In the genomic region with DNA sequence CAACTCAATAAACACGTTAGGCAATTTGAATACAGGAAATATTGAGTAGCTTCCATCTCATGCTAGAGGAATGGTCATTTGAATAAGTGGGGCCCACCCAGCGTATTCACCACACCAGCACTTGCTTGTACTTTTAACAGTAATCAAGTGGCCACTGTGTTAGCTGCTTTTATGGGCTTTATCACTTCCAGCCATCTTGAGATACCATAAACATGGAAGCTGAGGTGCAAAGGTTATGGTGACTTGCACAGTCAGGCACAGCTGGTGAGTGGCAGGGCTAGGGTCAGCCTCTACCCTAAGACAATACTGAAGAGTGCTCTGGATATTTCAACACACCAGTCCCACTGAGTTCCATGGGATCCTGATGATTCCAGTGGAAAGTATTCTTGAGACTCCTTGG, we compare ENCODE assay signal across 1 cellular context.
A peak's percentile ranks its signal among the peaks of the same experiment; 100 is the strongest.
TF ChIP-seq lines count a peak whose summit lies in the region.

No MANE protein-coding gene starts in this region.

TF ChIP-seq in HepG2, 621 proteins besides CTCF, POLR2A, EP300 and RAD21 (continues in another document):
- TF ChIP-seq ZNF615 (CRISPR knock-in tag; IDR thresholded peaks at IDR 0.05; ENCODE audit: borderline replicate concordance) (no peak), FOXA3 (CRISPR knock-in tag; IDR thresholded peaks at IDR 0.05) (0 out of 2 replicates have a peak, but pooled peaks have one; percentile 20), RBAK (CRISPR knock-in tag; IDR thresholded peaks at IDR 0.05) (no peak), CEBPG (CRISPR knock-in tag; IDR thresholded peaks at IDR 0.05) (peak; percentile 22; the same call in 1 of the 2 replicates), SALL1 (CRISPR knock-in tag; IDR thresholded peaks at IDR 0.05) (0 out of 2 replicates have a peak, but pooled peaks have one; percentile 18), NFRKB (IDR thresholded peaks at IDR 0.05) (no peak), FOXK1 (CRISPR knock-in tag; IDR thresholded peaks at IDR 0.05; ENCODE audit: borderline replicate concordance, low read depth) (no peak), HOXA3 (CRISPR knock-in tag; IDR thresholded peaks at IDR 0.05) (peak; percentile 56), SOX6 (IDR thresholded peaks at IDR 0.05) (no peak), SOX6 (CRISPR knock-in tag; IDR thresholded peaks at IDR 0.05) (0 out of 2 replicates have a peak, but pooled peaks have one; percentile 28), TBX2 (CRISPR knock-in tag; IDR thresholded peaks at IDR 0.05; ENCODE audit: borderline replicate concordance) (no peak), FOSL2 (CRISPR knock-in tag; IDR thresholded peaks at IDR 0.05) (peak; percentile 44), NR2F6 (IDR thresholded peaks at IDR 0.05) (peak; percentile 48; the same call in 1 of the 2 replicates), NR2F6 (CRISPR knock-in tag; IDR thresholded peaks at IDR 0.05) (peak; percentile 44; the same call in 1 of the 2 replicates), PCBP2 (optimal IDR thresholded peaks at IDR 0.05; ENCODE audit: low read depth, low read length, poor library complexity, severe bottlenecking) (no peak), FIP1L1 (IDR thresholded peaks at IDR 0.05; ENCODE audit: borderline replicate concordance, insufficient read depth, low read depth, low read length) (no peak), RORA (CRISPR knock-in tag; IDR thresholded peaks at IDR 0.05) (0 out of 2 replicates have a peak, but pooled peaks have one; percentile 45), FOXA1 (IDR thresholded peaks at IDR 0.05) (no peak), FOXA1 (CRISPR knock-in tag; IDR thresholded peaks at IDR 0.05) (0 out of 2 replicates have a peak, but pooled peaks have one; percentile 7), TEAD3 (CRISPR knock-in tag; optimal IDR thresholded peaks at IDR 0.05; ENCODE audit: borderline replicate concordance) (peak; percentile 22), TCF7L2 (IDR thresholded peaks at IDR 0.05; ENCODE audit: low read depth, low read length) (no peak), MED8 (CRISPR knock-in tag; IDR thresholded peaks at IDR 0.05; ENCODE audit: insufficient replicate concordance) (no peak)
- TF ChIP-seq, protein P1, sequence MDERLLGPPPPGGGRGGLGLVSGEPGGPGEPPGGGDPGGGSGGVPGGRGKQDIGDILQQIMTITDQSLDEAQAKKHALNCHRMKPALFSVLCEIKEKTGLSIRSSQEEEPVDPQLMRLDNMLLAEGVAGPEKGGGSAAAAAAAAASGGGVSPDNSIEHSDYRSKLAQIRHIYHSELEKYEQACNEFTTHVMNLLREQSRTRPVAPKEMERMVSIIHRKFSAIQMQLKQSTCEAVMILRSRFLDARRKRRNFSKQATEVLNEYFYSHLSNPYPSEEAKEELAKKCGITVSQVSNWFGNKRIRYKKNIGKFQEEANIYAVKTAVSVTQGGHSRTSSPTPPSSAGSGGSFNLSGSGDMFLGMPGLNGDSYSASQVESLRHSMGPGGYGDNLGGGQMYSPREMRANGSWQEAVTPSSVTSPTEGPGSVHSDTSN (CRISPR knock-in tag; IDR thresholded peaks at IDR 0.05), result peak; percentile 52; the same call in 1 of the 2 replicates
- TF ChIP-seq, protein P2, sequence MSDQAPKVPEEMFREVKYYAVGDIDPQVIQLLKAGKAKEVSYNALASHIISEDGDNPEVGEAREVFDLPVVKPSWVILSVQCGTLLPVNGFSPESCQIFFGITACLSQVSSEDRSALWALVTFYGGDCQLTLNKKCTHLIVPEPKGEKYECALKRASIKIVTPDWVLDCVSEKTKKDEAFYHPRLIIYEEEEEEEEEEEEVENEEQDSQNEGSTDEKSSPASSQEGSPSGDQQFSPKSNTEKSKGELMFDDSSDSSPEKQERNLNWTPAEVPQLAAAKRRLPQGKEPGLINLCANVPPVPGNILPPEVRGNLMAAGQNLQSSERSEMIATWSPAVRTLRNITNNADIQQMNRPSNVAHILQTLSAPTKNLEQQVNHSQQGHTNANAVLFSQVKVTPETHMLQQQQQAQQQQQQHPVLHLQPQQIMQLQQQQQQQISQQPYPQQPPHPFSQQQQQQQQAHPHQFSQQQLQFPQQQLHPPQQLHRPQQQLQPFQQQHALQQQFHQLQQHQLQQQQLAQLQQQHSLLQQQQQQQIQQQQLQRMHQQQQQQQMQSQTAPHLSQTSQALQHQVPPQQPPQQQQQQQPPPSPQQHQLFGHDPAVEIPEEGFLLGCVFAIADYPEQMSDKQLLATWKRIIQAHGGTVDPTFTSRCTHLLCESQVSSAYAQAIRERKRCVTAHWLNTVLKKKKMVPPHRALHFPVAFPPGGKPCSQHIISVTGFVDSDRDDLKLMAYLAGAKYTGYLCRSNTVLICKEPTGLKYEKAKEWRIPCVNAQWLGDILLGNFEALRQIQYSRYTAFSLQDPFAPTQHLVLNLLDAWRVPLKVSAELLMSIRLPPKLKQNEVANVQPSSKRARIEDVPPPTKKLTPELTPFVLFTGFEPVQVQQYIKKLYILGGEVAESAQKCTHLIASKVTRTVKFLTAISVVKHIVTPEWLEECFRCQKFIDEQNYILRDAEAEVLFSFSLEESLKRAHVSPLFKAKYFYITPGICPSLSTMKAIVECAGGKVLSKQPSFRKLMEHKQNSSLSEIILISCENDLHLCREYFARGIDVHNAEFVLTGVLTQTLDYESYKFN (CRISPR knock-in tag; conservative IDR thresholded peaks at IDR 0.05), result peak; percentile 20; the same call in 1 of the 2 replicates
- TF ChIP-seq, protein P3, sequence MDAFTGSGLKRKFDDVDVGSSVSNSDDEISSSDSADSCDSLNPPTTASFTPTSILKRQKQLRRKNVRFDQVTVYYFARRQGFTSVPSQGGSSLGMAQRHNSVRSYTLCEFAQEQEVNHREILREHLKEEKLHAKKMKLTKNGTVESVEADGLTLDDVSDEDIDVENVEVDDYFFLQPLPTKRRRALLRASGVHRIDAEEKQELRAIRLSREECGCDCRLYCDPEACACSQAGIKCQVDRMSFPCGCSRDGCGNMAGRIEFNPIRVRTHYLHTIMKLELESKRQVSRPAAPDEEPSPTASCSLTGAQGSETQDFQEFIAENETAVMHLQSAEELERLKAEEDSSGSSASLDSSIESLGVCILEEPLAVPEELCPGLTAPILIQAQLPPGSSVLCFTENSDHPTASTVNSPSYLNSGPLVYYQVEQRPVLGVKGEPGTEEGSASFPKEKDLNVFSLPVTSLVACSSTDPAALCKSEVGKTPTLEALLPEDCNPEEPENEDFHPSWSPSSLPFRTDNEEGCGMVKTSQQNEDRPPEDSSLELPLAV (CRISPR knock-in tag; conservative IDR thresholded peaks at IDR 0.05; ENCODE audit: low read depth), result no peak
- TF ChIP-seq, protein P4, sequence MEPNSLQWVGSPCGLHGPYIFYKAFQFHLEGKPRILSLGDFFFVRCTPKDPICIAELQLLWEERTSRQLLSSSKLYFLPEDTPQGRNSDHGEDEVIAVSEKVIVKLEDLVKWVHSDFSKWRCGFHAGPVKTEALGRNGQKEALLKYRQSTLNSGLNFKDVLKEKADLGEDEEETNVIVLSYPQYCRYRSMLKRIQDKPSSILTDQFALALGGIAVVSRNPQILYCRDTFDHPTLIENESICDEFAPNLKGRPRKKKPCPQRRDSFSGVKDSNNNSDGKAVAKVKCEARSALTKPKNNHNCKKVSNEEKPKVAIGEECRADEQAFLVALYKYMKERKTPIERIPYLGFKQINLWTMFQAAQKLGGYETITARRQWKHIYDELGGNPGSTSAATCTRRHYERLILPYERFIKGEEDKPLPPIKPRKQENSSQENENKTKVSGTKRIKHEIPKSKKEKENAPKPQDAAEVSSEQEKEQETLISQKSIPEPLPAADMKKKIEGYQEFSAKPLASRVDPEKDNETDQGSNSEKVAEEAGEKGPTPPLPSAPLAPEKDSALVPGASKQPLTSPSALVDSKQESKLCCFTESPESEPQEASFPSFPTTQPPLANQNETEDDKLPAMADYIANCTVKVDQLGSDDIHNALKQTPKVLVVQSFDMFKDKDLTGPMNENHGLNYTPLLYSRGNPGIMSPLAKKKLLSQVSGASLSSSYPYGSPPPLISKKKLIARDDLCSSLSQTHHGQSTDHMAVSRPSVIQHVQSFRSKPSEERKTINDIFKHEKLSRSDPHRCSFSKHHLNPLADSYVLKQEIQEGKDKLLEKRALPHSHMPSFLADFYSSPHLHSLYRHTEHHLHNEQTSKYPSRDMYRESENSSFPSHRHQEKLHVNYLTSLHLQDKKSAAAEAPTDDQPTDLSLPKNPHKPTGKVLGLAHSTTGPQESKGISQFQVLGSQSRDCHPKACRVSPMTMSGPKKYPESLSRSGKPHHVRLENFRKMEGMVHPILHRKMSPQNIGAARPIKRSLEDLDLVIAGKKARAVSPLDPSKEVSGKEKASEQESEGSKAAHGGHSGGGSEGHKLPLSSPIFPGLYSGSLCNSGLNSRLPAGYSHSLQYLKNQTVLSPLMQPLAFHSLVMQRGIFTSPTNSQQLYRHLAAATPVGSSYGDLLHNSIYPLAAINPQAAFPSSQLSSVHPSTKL (CRISPR knock-in tag; IDR thresholded peaks at IDR 0.05), result peak; percentile 35
- TF ChIP-seq, protein P5, sequence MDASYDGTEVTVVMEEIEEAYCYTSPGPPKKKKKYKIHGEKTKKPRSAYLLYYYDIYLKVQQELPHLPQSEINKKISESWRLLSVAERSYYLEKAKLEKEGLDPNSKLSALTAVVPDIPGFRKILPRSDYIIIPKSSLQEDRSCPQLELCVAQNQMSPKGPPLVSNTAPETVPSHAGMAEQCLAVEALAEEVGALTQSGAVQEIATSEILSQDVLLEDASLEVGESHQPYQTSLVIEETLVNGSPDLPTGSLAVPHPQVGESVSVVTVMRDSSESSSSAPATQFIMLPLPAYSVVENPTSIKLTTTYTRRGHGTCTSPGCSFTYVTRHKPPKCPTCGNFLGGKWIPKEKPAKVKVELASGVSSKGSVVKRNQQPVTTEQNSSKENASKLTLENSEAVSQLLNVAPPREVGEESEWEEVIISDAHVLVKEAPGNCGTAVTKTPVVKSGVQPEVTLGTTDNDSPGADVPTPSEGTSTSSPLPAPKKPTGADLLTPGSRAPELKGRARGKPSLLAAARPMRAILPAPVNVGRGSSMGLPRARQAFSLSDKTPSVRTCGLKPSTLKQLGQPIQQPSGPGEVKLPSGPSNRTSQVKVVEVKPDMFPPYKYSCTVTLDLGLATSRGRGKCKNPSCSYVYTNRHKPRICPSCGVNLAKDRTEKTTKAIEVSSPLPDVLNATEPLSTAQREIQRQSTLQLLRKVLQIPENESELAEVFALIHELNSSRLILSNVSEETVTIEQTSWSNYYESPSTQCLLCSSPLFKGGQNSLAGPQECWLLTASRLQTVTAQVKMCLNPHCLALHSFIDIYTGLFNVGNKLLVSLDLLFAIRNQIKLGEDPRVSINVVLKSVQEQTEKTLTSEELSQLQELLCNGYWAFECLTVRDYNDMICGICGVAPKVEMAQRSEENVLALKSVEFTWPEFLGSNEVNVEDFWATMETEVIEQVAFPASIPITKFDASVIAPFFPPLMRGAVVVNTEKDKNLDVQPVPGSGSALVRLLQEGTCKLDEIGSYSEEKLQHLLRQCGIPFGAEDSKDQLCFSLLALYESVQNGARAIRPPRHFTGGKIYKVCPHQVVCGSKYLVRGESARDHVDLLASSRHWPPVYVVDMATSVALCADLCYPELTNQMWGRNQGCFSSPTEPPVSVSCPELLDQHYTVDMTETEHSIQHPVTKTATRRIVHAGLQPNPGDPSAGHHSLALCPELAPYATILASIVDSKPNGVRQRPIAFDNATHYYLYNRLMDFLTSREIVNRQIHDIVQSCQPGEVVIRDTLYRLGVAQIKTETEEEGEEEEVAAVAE (CRISPR knock-in tag; IDR thresholded peaks at IDR 0.05; ENCODE audit: borderline replicate concordance), result 0 out of 2 replicates have a peak, but pooled peaks have one; percentile 30
- TF ChIP-seq, protein P6, sequence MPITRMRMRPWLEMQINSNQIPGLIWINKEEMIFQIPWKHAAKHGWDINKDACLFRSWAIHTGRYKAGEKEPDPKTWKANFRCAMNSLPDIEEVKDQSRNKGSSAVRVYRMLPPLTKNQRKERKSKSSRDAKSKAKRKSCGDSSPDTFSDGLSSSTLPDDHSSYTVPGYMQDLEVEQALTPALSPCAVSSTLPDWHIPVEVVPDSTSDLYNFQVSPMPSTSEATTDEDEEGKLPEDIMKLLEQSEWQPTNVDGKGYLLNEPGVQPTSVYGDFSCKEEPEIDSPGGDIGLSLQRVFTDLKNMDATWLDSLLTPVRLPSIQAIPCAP (CRISPR knock-in tag; IDR thresholded peaks at IDR 0.05; ENCODE audit: low read depth), result no peak
- TF ChIP-seq, protein P7, sequence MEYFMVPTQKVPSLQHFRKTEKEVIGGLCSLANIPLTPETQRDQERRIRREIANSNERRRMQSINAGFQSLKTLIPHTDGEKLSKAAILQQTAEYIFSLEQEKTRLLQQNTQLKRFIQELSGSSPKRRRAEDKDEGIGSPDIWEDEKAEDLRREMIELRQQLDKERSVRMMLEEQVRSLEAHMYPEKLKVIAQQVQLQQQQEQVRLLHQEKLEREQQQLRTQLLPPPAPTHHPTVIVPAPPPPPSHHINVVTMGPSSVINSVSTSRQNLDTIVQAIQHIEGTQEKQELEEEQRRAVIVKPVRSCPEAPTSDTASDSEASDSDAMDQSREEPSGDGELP (IDR thresholded peaks at IDR 0.05; ENCODE audit: borderline replicate concordance, low read depth), result peak; percentile 74; the same call in 1 of the 2 replicates
- TF ChIP-seq, protein P8, sequence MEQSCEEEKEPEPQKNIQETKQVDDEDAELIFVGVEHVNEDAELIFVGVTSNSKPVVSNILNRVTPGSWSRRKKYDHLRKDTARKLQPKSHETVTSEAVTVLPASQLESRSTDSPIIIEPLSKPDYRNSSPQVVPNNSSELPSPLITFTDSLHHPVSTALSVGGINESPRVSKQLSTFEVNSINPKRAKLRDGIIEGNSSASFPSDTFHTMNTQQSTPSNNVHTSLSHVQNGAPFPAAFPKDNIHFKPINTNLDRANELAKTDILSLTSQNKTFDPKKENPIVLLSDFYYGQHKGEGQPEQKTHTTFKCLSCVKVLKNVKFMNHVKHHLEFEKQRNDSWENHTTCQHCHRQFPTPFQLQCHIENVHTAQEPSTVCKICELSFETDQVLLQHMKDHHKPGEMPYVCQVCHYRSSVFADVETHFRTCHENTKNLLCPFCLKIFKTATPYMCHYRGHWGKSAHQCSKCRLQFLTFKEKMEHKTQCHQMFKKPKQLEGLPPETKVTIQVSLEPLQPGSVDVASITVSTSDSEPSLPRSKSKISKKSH (CRISPR knock-in tag; IDR thresholded peaks at IDR 0.05; ENCODE audit: borderline replicate concordance), result no peak
- TF ChIP-seq, protein P9, sequence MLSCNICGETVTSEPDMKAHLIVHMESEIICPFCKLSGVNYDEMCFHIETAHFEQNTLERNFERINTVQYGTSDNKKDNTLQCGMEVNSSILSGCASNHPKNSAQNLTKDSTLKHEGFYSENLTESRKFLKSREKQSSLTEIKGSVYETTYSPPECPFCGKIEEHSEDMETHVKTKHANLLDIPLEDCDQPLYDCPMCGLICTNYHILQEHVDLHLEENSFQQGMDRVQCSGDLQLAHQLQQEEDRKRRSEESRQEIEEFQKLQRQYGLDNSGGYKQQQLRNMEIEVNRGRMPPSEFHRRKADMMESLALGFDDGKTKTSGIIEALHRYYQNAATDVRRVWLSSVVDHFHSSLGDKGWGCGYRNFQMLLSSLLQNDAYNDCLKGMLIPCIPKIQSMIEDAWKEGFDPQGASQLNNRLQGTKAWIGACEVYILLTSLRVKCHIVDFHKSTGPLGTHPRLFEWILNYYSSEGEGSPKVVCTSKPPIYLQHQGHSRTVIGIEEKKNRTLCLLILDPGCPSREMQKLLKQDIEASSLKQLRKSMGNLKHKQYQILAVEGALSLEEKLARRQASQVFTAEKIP (CRISPR knock-in tag; IDR thresholded peaks at IDR 0.05; ENCODE audit: borderline replicate concordance), result no peak
- TF ChIP-seq, protein P10, sequence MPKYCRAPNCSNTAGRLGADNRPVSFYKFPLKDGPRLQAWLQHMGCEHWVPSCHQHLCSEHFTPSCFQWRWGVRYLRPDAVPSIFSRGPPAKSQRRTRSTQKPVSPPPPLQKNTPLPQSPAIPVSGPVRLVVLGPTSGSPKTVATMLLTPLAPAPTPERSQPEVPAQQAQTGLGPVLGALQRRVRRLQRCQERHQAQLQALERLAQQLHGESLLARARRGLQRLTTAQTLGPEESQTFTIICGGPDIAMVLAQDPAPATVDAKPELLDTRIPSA (CRISPR knock-in tag; IDR thresholded peaks at IDR 0.05; ENCODE audit: borderline replicate concordance), result no peak
